In genomic region chr1:213397638-213398037, GRCh38 we compare ENCODE assay signal across 1 cellular context.
TF ChIP-seq lines count a peak whose summit lies in the region.

No MANE protein-coding gene starts in this region.

TF ChIP-seq in HepG2, 621 proteins besides CTCF, POLR2A, EP300 and RAD21 (continued from another document and continues in another):
- TF ChIP-seq, protein P1, sequence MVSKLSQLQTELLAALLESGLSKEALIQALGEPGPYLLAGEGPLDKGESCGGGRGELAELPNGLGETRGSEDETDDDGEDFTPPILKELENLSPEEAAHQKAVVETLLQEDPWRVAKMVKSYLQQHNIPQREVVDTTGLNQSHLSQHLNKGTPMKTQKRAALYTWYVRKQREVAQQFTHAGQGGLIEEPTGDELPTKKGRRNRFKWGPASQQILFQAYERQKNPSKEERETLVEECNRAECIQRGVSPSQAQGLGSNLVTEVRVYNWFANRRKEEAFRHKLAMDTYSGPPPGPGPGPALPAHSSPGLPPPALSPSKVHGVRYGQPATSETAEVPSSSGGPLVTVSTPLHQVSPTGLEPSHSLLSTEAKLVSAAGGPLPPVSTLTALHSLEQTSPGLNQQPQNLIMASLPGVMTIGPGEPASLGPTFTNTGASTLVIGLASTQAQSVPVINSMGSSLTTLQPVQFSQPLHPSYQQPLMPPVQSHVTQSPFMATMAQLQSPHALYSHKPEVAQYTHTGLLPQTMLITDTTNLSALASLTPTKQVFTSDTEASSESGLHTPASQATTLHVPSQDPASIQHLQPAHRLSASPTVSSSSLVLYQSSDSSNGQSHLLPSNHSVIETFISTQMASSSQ (IDR thresholded peaks at IDR 0.05; ENCODE audit: low read depth): no peak
- TF ChIP-seq, protein P1 (CRISPR knock-in tag; IDR thresholded peaks at IDR 0.05; ENCODE audit: borderline replicate concordance): peak; percentile 60; the same call in 1 of the 2 replicates
- TF ChIP-seq TCF12 (IDR thresholded peaks at IDR 0.05) (no peak), TCF12 (CRISPR knock-in tag; IDR thresholded peaks at IDR 0.05) (no peak), ZNF124 (CRISPR knock-in tag; IDR thresholded peaks at IDR 0.05) (no peak), ZNF33B (CRISPR knock-in tag; IDR thresholded peaks at IDR 0.05) (no peak), NR2F6 (IDR thresholded peaks at IDR 0.05) (peak; percentile 29; the same call in 1 of the 2 replicates), NR2F6 (CRISPR knock-in tag; IDR thresholded peaks at IDR 0.05) (peak; percentile 52; the same call in 1 of the 2 replicates), PHF21A (CRISPR knock-in tag; IDR thresholded peaks at IDR 0.05) (0 out of 2 replicates have a peak, but pooled peaks have one; percentile 24), ZBTB38 (CRISPR knock-in tag; IDR thresholded peaks at IDR 0.05) (0 out of 2 replicates have a peak, but pooled peaks have one; percentile 37), RARA (CRISPR knock-in tag; IDR thresholded peaks at IDR 0.05) (peak; percentile 86), TOE1 (CRISPR knock-in tag; IDR thresholded peaks at IDR 0.05) (no peak), ZNF614 (CRISPR knock-in tag; IDR thresholded peaks at IDR 0.05; ENCODE audit: borderline replicate concordance) (no peak), SOX13 (IDR thresholded peaks at IDR 0.05) (no peak), SOX13 (CRISPR knock-in tag; conservative IDR thresholded peaks at IDR 0.05 in 1 of 2, IDR thresholded peaks at IDR 0.05 in 1 of 2) (0 out of 4 replicates have a peak, but pooled peaks of 1 of the 2 experiments have one; percentile 22), KLF11 (CRISPR knock-in tag; IDR thresholded peaks at IDR 0.05) (no peak), ZNF343 (CRISPR knock-in tag; IDR thresholded peaks at IDR 0.05) (no peak), FOXC1 (CRISPR knock-in tag; IDR thresholded peaks at IDR 0.05; ENCODE audit: borderline replicate concordance) (no peak), ZNF883 (CRISPR knock-in tag; IDR thresholded peaks at IDR 0.05; ENCODE audit: not compliant biosample characterization) (no peak), NCOA2 (CRISPR knock-in tag; IDR thresholded peaks at IDR 0.05) (peak; percentile 37; the same call in 1 of the 2 replicates), HNRNPK (IDR thresholded peaks at IDR 0.05; ENCODE audit: low read depth, low read length, poor library complexity, severe bottlenecking) (no peak), PAF1 (CRISPR knock-in tag; IDR thresholded peaks at IDR 0.05) (no peak), ETV6 (CRISPR knock-in tag; conservative IDR thresholded peaks at IDR 0.05) (no peak), ZNF800 (CRISPR knock-in tag; IDR thresholded peaks at IDR 0.05) (no peak), ZNF563 (CRISPR knock-in tag; IDR thresholded peaks at IDR 0.05) (no peak), THRA (CRISPR knock-in tag; IDR thresholded peaks at IDR 0.05; ENCODE audit: borderline replicate concordance) (peak; percentile 84; the same call in 1 of the 2 replicates), ZFX (CRISPR knock-in tag; IDR thresholded peaks at IDR 0.05; ENCODE audit: low read depth) (peak; percentile 50; the same call in 1 of the 2 replicates), MIER2 (CRISPR knock-in tag; IDR thresholded peaks at IDR 0.05) (no peak), ZFP37 (CRISPR knock-in tag; IDR thresholded peaks at IDR 0.05; ENCODE audit: borderline replicate concordance) (no peak), BCL6 (CRISPR knock-in tag; IDR thresholded peaks at IDR 0.05) (peak; percentile 37), MLXIP (CRISPR knock-in tag; IDR thresholded peaks at IDR 0.05; ENCODE audit: borderline replicate concordance) (no peak), GATAD1 (CRISPR knock-in tag; IDR thresholded peaks at IDR 0.05) (no peak), FOSL1 (CRISPR knock-in tag; IDR thresholded peaks at IDR 0.05; ENCODE audit: borderline replicate concordance) (no peak), GABPB1 (CRISPR knock-in tag; IDR thresholded peaks at IDR 0.05) (no peak), HMG20A (CRISPR knock-in tag; IDR thresholded peaks at IDR 0.05; ENCODE audit: borderline replicate concordance) (0 out of 2 replicates have a peak, but pooled peaks have one; percentile 15), ZNF275 (CRISPR knock-in tag; IDR thresholded peaks at IDR 0.05; ENCODE audit: borderline replicate concordance) (no peak), RXRB (CRISPR knock-in tag; IDR thresholded peaks at IDR 0.05; ENCODE audit: borderline replicate concordance) (0 out of 2 replicates have a peak, but pooled peaks have one; percentile 21), PCBP2 (optimal IDR thresholded peaks at IDR 0.05; ENCODE audit: low read depth, low read length, poor library complexity, severe bottlenecking) (no peak), TEAD3 (CRISPR knock-in tag; optimal IDR thresholded peaks at IDR 0.05; ENCODE audit: borderline replicate concordance) (peak; percentile 26), AGO2 (optimal IDR thresholded peaks at IDR 0.05; ENCODE audit: low read depth, low read length) (no peak), AKNA (CRISPR knock-in tag; IDR thresholded peaks at IDR 0.05; ENCODE audit: borderline replicate concordance) (no peak), SAP130 (CRISPR knock-in tag; IDR thresholded peaks at IDR 0.05; ENCODE audit: low read depth) (0 out of 2 replicates have a peak, but pooled peaks have one; percentile 12)
- TF ChIP-seq, protein P2, sequence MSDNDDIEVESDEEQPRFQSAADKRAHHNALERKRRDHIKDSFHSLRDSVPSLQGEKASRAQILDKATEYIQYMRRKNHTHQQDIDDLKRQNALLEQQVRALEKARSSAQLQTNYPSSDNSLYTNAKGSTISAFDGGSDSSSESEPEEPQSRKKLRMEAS (IDR thresholded peaks at IDR 0.05): peak; percentile 20; the same call in 1 of the 2 replicates
- TF ChIP-seq, protein P3, sequence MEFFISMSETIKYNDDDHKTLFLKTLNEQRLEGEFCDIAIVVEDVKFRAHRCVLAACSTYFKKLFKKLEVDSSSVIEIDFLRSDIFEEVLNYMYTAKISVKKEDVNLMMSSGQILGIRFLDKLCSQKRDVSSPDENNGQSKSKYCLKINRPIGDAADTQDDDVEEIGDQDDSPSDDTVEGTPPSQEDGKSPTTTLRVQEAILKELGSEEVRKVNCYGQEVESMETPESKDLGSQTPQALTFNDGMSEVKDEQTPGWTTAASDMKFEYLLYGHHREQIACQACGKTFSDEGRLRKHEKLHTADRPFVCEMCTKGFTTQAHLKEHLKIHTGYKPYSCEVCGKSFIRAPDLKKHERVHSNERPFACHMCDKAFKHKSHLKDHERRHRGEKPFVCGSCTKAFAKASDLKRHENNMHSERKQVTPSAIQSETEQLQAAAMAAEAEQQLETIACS (CRISPR knock-in tag; IDR thresholded peaks at IDR 0.05): no peak
- TF ChIP-seq, protein P4, sequence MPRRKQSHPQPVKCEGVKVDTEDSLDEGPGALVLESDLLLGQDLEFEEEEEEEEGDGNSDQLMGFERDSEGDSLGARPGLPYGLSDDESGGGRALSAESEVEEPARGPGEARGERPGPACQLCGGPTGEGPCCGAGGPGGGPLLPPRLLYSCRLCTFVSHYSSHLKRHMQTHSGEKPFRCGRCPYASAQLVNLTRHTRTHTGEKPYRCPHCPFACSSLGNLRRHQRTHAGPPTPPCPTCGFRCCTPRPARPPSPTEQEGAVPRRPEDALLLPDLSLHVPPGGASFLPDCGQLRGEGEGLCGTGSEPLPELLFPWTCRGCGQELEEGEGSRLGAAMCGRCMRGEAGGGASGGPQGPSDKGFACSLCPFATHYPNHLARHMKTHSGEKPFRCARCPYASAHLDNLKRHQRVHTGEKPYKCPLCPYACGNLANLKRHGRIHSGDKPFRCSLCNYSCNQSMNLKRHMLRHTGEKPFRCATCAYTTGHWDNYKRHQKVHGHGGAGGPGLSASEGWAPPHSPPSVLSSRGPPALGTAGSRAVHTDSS (CRISPR knock-in tag; conservative IDR thresholded peaks at IDR 0.05): no peak
